8 cellular contexts compared by ENCODE assay signal in genomic region chr9:111759762-111760639, GRCh38. TPM values are rescaled to one million over a fixed set of nuclear protein-coding genes. Genes with fewer than 3 reads are reported as not detected.
DNase-seq lines count a peak whose midpoint lies in the region; ATAC-seq lines count a peak whose summit lies in the region.

No MANE protein-coding gene starts in this region.

- peak; percentile 45 for DNase-seq in COLO668 (lab: John Stamatoyannopoulos, UW; ENCODE audit: unreplicated experiment)
- DNase-seq in LoVo (ENCODE audit: low spot score) = peak; percentile 78
- DNase-seq in RKO (ENCODE audit: low spot score) = peak; percentile 94
- DNase-seq in astrocyte of the hippocampus (ENCODE audit: low read depth, low spot score) = peak; percentile 88
- DNase-seq in hippocampal formation (lab: John Stamatoyannopoulos, UW) = peak; percentile 2 to 65
- DNase-seq in smooth muscle cell of the brain vasculature (ENCODE audit: low read depth, low spot score) = peak; percentile 67
- no peak for DNase-seq in mesenteric fat pad (ENCODE audit: low spot score)

- ATAC-seq in GM19351 (IDR thresholded peaks at IDR 0.05; ENCODE audit: unreplicated experiment) = peak; percentile 54

RNA-seq across cellular contexts. Expression of gene SHOC1, which starts 34.7 kb away (rescaled TPM):
- total RNA-seq in mesenteric fat pad = not detected
